8 cellular contexts compared by ENCODE assay signal in the genomic region with DNA sequence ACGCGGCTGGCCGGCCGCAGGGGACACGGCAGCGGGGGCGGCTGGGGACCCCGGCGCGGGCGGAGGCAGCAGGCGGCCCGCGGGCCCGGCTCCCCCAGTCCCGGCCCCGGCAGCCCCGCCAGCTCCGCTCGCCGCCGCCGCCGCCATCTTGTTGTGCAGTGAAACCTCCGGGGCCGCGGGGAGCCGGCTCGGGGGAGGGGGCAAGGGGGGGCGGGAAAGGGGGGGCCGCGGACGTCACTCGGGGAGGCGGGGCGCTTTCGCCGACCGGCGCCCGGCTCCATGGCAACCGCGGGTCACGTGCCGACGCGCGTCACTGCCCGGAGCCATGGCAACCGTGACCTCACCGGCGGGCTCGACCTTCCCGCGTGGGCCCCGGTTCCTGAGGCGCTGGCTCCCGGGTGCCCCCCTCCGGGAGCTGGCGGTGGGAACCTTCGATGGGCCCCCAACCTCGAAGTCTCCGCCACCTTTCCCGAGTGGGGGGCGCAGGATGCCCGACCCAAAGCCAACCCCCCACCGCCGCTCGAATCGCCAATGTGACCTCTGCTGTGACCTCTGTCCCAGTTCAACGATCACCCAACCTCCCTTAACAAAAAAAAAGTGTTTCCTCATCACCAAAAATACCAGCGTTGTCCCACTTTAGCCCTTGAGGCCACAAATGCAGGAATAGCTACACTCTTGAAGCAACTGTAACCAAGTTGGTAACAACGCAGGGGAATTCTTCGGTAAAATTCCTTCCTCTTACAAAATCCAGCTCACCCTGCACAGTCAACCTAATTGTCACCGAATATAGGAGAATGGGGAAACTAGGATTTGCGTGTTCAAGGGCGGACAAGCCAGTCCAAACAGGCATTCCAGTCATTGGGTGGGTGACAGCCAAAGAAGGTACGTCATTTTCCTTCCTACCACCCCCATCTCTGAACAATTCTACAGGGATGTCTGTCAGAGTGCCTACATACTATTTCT. TPM values are rescaled to one million over a fixed set of nuclear protein-coding genes. Genes with fewer than 3 reads are reported as not detected.
DNase-seq lines count a peak whose midpoint lies in the region; ATAC-seq and TF ChIP-seq lines count a peak whose summit lies in the region.

TSS of gene SIK3 (minus strand) at position 160 of the 963 bp plus-strand sequence. CDS start at position 147, 13 bp downstream.

- no peaks in the 10 kb centered on the region for H3K9me3 Mint-ChIP-seq in activated naive CD8-positive, alpha-beta T cell treated with anti-CD3 and anti-CD28 coated beads, Interleukin-2, amount 50 U/mL, for 24 hours

- no peaks in the 10 kb centered on the region for H3K27me3 Mint-ChIP-seq in activated naive CD8-positive, alpha-beta T cell treated with anti-CD3 and anti-CD28 coated beads, Interleukin-2, amount 50 U/mL, for 24 hours

- TF ChIP-seq CTCF in GM10266 (IDR thresholded peaks at IDR 0.05; ENCODE audit: control insufficient read depth, insufficient read depth, low read depth, missing control alignments) (peak; percentile 32), cardiac muscle cell (IDR thresholded peaks at IDR 0.05; ENCODE audit: low read depth, low read length) (peak; percentile 49), transverse colon (IDR thresholded peaks at IDR 0.05) (peak in 3 of 5 experiments; percentile 14 to 35 (median 25))

- H3K27me3 ChIP-seq in cardiac muscle cell (no peaks in the 10 kb centered on the region), transverse colon (no peaks in the 10 kb centered on the region)

- H3K9me3 ChIP-seq in cardiac muscle cell (ENCODE audit: low read depth) = no peaks in the 10 kb centered on the region
- H3K9me3 ChIP-seq in transverse colon = no peaks in the 10 kb centered on the region

- peak; percentile 10 for TF ChIP-seq EP300 in transverse colon (IDR thresholded peaks at IDR 0.05; ENCODE audit: low read depth)

- H3K4me1 ChIP-seq in cardiac muscle cell (ENCODE audit: low read depth) (peaks cover 27% of the 10 kb centered on the region), transverse colon (peaks cover 19 to 42% (median 33%) of the 10 kb centered on the region in 4 donors)

- peaks cover 52% of the 10 kb centered on the region for H3K4me1 Mint-ChIP-seq in activated naive CD8-positive, alpha-beta T cell treated with anti-CD3 and anti-CD28 coated beads, Interleukin-2, amount 50 U/mL, for 24 hours

- intact Hi-C loops in transverse colon (cut with DNase I; ENCODE audit: low total_unique reads) = no loop called here

- H3K36me3 Mint-ChIP-seq in activated naive CD8-positive, alpha-beta T cell treated with anti-CD3 and anti-CD28 coated beads, Interleukin-2, amount 50 U/mL, for 24 hours (ENCODE audit: low read depth) = peaks cover 2% of the 10 kb centered on the region

- peak; percentile 88 for ATAC-seq in HG02642 (IDR thresholded peaks at IDR 0.05; ENCODE audit: poor library complexity, unreplicated experiment)
- peak; percentile 84 for ATAC-seq in activated naive CD8-positive, alpha-beta T cell treated with anti-CD3 and anti-CD28 coated beads, Interleukin-2, amount 50 U/mL, for 24 hours

- H3K4me3 Mint-ChIP-seq in activated naive CD8-positive, alpha-beta T cell treated with anti-CD3 and anti-CD28 coated beads, Interleukin-2, amount 50 U/mL, for 24 hours = peak within 1 kb of the TSS; percentile 98

- 2 to 20% methylated on average over 2 to 52 of the region's 78 CpGs for WGBS in transverse colon (ENCODE audit: low coverage in 1 of 2), 2 donors

- H3K27ac ChIP-seq in cardiac muscle cell (peak within 1 kb of the TSS; percentile 97), transverse colon (peak within 1 kb of the TSS; percentile 90 to 98 (median 96))

- peak within 1 kb of the TSS; percentile 95 for H3K27ac Mint-ChIP-seq in activated naive CD8-positive, alpha-beta T cell treated with anti-CD3 and anti-CD28 coated beads, Interleukin-2, amount 50 U/mL, for 24 hours

- DNase-seq in GM10266 (ENCODE audit: extremely low spot score) (peak; percentile 99), NCI-H128 (lab: John Stamatoyannopoulos, UW; ENCODE audit: unreplicated experiment) (peak; percentile 88), SW480 (ENCODE audit: low spot score) (peak; percentile 92), cardiac muscle cell (ENCODE audit: low read depth in 1 of 2, low spot score in 1 of 2) (peak; percentile 96 to 97), pons (ENCODE audit: low spot score) (peak; percentile 88), transverse colon (peak; percentile 96)
- peak; percentile 97 for DNase-seq in activated naive CD8-positive, alpha-beta T cell treated with anti-CD3 and anti-CD28 coated beads, Interleukin-2, amount 50 U/mL, for 24 hours

- in situ Hi-C loops in transverse colon (cut with MboI; ENCODE audit: low pct_ligation_motif_present in 1 of 4, low pct_unique_long_range_greater_than_20kb in 1 of 4, low sequenced_read_pairs in 3 of 4) = loop anchor here in 1 of 4 donors (25.0 kb wide), 1 partner anchor 111 kb away; no protein-coding TSS in a partner anchor

- peak within 1 kb of the TSS; percentile 98 for H3K4me3 ChIP-seq in cardiac muscle cell
- peak within 1 kb of the TSS; percentile 48 to 99 (median 82) for H3K4me3 ChIP-seq in transverse colon

- no peaks in the 10 kb centered on the region for H3K36me3 ChIP-seq in cardiac muscle cell
- H3K36me3 ChIP-seq in transverse colon = no peaks in the 10 kb centered on the region

- peak; percentile 66 for TF ChIP-seq POLR2A in transverse colon (IDR thresholded peaks at IDR 0.05)

RNA-seq across cellular contexts. Expression of gene SIK3, which starts in this region (rescaled TPM):
- 27.4 and 58.5 TPM in 2 replicates for total RNA-seq in cardiac muscle cell
- polyA plus RNA-seq in cardiac muscle cell = 29.1 and 39.7 TPM in 2 replicates
- total RNA-seq in transverse colon = 10 to 100 TPM; 35.6 to 68.6 (median 38.9) TPM

Comparison
In these comparisons a context has a peak if more than half of its experiments do, and no peak if none do; other contexts are left out.
1. Peak in every context shown above with its lines: DNase-seq, ATAC-seq, H3K4me3 ChIP-seq and H3K27ac ChIP-seq.